Comparison of ENCODE assay signal across 6 cellular contexts in the genomic region with DNA sequence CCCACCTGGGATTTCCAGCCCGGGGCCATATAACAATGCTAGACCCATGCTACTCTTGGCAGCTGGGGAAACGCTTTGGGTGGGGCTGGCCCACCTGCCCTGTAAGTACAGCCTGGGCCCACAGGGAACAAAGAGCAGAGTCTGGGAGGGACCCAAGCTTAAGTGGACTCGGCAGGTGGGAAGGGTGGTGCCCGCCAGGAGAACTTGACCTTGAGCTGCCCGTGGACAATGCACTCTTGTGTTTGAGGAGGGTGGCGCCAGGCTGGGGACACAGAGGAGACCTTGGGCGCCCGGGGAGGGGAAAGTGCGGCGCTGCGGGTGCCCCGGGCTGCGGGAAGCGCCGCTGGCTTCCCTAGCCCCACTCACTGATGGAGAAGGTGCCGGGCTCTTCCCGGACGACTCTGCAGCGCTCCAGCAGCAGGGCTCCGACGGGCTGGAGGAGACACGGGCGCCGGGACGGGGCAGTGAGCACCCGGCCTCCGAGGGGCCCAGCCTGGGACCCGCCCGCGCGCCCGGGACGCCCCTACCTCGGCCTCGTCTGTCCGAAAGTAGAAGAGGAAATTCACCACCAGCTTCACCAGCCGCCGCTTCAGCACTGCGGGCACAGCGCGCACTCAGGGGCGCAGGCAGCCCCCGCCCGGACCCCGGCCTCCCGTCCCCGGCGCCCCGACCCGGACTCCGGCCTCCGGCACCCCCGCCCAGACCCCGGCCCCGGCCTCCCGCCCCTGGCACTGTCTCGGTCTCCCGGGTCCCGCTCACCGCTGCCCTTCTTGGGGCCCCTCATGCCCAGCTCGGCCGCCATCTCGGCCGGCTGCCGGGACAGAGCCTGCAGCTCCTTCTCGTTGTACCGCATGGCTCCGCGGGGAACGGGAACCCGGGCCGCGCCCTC. TPM values are rescaled to one million over a fixed set of nuclear protein-coding genes. Genes with fewer than 3 reads are reported as not detected.
A peak's percentile ranks its signal among the peaks of the same experiment; 100 is the strongest.
DNase-seq lines count a peak whose midpoint lies in the region; ATAC-seq lines count a peak whose summit lies in the region.

No MANE protein-coding gene starts in this region.

- DNase-seq in activated CD4-positive, CD25-positive, alpha-beta regulatory T cell treated with anti-CD3 and anti-CD28 coated beads, Interleukin-2, amount 50 U/mL, for 72 hours, result peak; percentile 43
- peak; percentile 46 for DNase-seq in left kidney (ENCODE audit: low read depth, low spot score)
- DNase-seq in NOMO-1 treated with DMSO at 0.1 percent for 48 hours (lab: John Stamatoyannopoulos, UW; ENCODE audit: unreplicated experiment), result no peak
- DNase-seq in ureter (ENCODE audit: low spot score), result no peak

- ATAC-seq in GM18870 (IDR thresholded peaks at IDR 0.05; ENCODE audit: unreplicated experiment) (peak; percentile 22), HG03196 (IDR thresholded peaks at IDR 0.05; ENCODE audit: unreplicated experiment) (peak; percentile 20)

RNA-seq across cellular contexts. Expression of a gene that starts 0.5 kb away (rescaled TPM):
- total RNA-seq in ureter, result 52.0 TPM

RNA-seq across cellular contexts. Expression of a gene that starts 1.0 kb away (rescaled TPM):
- total RNA-seq in ureter, result 65.8 TPM

RNA-seq across cellular contexts. Expression of a gene that starts 13.5 kb away (rescaled TPM):
- total RNA-seq in ureter, result 1.3 TPM

RNA-seq across cellular contexts. Expression of a gene that starts 20.6 kb away (rescaled TPM):
- total RNA-seq in ureter, result 0.49 TPM

RNA-seq across cellular contexts. Expression of a gene that starts 46.3 kb away (rescaled TPM):
- 0.99 TPM for total RNA-seq in ureter

Comparison
In these comparisons a context has a peak if more than half of its experiments do, and no peak if none do; other contexts are left out.
1. DNase-seq: peak in activated CD4-positive, CD25-positive, alpha-beta regulatory T cell treated with anti-CD3 and anti-CD28 coated beads, Interleukin-2, amount 50 U/mL, for 72 hours (single experiment) and left kidney (single experiment); none in NOMO-1 treated with DMSO at 0.1 percent for 48 hours (single experiment) and ureter (single experiment).